In the genomic region with DNA sequence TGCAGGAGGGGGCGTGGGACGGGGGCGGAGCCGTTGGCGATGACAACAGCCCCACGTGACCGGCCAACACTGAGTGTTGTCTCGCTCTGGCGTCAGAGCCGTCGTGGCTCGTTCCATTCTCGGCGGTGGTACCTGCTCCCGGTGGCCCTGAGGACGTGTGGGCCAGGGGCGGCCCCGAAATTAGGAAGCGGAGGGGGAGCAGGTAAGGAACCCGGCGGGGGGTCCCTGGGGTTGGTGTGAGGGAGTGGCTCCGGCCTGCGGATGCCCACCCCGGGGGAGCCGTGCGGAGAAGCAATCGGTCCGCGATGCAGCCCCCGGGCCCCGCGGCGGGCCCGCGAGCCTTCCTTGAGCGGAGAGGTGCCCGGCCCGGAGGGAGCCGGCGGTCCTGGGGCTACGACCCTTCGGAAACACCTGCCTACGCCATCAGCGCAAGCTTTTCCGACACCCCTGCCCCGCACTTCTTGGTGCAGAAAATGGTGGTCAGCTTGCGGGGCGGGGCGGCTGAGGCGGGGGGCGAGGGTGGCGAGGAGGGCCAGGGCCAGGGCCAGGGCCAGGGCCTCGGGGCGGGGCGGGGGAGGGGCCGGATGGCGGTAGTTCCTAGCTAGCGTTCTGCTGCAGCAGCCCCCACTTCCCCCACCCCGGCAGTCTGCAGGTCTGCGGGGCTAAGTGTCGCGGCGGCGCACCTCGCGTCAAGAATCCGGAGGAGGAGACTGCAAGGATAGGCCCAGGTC, we compare ENCODE assay signal across 1 cellular context.
TF ChIP-seq lines count a peak whose summit lies in the region.

A gene with protein sequence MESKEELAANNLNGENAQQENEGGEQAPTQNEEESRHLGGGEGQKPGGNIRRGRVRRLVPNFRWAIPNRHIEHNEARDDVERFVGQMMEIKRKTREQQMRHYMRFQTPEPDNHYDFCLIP (plus strand): TSS at position 72 of the 731 bp plus-strand sequence. CDS start 1,046 bp downstream, outside the sequence.

TF ChIP-seq in K562, 482 proteins besides CTCF, POLR2A, EP300 and RAD21 (continued from another document):
- TF ChIP-seq NR2C2 (CRISPR knock-in tag; IDR thresholded peaks at IDR 0.05) (no peak), NR2C2 (tag; IDR thresholded peaks at IDR 0.05) (no peak), PTBP1 (IDR thresholded peaks at IDR 0.05; ENCODE audit: low read depth, low read length) (no peak), SIRT6 (IDR thresholded peaks at IDR 0.05; ENCODE audit: low read depth, low read length) (no peak), ZNF445 (CRISPR knock-in tag; IDR thresholded peaks at IDR 0.05; ENCODE audit: low read depth) (no peak), SIX5 (IDR thresholded peaks at IDR 0.05; ENCODE audit: borderline replicate concordance in 1 of 2, insufficient read depth in 1 of 2, low read depth in 1 of 2, low read length in 2 of 2) (no peak), ZNF134 (CRISPR knock-in tag; conservative IDR thresholded peaks at IDR 0.05) (no peak), CBFA2T3 (IDR thresholded peaks at IDR 0.05) (no peak), ZNF282 (CRISPR knock-in tag; IDR thresholded peaks at IDR 0.05) (no peak), ATF7 (IDR thresholded peaks at IDR 0.05) (peak; percentile 85), PHB (CRISPR knock-in tag; IDR thresholded peaks at IDR 0.05) (no peak), CC2D1A (IDR thresholded peaks at IDR 0.05) (no peak), ZEB2 (IDR thresholded peaks at IDR 0.05) (no peak), SMAD4 (CRISPR knock-in tag; conservative IDR thresholded peaks at IDR 0.05) (0 out of 2 replicates have a peak, but pooled peaks have one; percentile 16), ZNF354B (CRISPR knock-in tag; IDR thresholded peaks at IDR 0.05) (no peak), JUND (IDR thresholded peaks at IDR 0.05; ENCODE audit: borderline replicate concordance, low read depth, low read length) (peak; percentile 76; the same call in 1 of the 2 replicates), JUND (tag; IDR thresholded peaks at IDR 0.05; ENCODE audit: borderline replicate concordance, low read depth, low read length) (peak; percentile 72; the same call in 1 of the 3 replicates), CBX1 (IDR thresholded peaks at IDR 0.05; ENCODE audit: low read depth) (0 out of 2 replicates have a peak, but pooled peaks have one; percentile 39), TCF3 (CRISPR knock-in tag; IDR thresholded peaks at IDR 0.05) (no peak)
- TF ChIP-seq, protein P1, sequence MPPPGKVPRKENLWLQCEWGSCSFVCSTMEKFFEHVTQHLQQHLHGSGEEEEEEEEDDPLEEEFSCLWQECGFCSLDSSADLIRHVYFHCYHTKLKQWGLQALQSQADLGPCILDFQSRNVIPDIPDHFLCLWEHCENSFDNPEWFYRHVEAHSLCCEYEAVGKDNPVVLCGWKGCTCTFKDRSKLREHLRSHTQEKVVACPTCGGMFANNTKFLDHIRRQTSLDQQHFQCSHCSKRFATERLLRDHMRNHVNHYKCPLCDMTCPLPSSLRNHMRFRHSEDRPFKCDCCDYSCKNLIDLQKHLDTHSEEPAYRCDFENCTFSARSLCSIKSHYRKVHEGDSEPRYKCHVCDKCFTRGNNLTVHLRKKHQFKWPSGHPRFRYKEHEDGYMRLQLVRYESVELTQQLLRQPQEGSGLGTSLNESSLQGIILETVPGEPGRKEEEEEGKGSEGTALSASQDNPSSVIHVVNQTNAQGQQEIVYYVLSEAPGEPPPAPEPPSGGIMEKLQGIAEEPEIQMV (tag; conservative IDR thresholded peaks at IDR 0.05; ENCODE audit: low read depth) = no peak
- TF ChIP-seq, protein P2, sequence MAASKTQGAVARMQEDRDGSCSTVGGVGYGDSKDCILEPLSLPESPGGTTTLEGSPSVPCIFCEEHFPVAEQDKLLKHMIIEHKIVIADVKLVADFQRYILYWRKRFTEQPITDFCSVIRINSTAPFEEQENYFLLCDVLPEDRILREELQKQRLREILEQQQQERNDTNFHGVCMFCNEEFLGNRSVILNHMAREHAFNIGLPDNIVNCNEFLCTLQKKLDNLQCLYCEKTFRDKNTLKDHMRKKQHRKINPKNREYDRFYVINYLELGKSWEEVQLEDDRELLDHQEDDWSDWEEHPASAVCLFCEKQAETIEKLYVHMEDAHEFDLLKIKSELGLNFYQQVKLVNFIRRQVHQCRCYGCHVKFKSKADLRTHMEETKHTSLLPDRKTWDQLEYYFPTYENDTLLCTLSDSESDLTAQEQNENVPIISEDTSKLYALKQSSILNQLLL (CRISPR knock-in tag; IDR thresholded peaks at IDR 0.05; ENCODE audit: borderline replicate concordance) = no peak
- TF ChIP-seq, protein P3, sequence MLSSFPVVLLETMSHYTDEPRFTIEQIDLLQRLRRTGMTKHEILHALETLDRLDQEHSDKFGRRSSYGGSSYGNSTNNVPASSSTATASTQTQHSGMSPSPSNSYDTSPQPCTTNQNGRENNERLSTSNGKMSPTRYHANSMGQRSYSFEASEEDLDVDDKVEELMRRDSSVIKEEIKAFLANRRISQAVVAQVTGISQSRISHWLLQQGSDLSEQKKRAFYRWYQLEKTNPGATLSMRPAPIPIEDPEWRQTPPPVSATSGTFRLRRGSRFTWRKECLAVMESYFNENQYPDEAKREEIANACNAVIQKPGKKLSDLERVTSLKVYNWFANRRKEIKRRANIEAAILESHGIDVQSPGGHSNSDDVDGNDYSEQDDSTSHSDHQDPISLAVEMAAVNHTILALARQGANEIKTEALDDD (IDR thresholded peaks at IDR 0.05) = no peak
- TF ChIP-seq, protein P4, sequence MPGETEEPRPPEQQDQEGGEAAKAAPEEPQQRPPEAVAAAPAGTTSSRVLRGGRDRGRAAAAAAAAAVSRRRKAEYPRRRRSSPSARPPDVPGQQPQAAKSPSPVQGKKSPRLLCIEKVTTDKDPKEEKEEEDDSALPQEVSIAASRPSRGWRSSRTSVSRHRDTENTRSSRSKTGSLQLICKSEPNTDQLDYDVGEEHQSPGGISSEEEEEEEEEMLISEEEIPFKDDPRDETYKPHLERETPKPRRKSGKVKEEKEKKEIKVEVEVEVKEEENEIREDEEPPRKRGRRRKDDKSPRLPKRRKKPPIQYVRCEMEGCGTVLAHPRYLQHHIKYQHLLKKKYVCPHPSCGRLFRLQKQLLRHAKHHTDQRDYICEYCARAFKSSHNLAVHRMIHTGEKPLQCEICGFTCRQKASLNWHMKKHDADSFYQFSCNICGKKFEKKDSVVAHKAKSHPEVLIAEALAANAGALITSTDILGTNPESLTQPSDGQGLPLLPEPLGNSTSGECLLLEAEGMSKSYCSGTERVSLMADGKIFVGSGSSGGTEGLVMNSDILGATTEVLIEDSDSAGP (CRISPR knock-in tag; IDR thresholded peaks at IDR 0.05) = no peak
TF ChIP-seq in K562: peak in this region for 84.
